Comparison of ENCODE assay signal across 8 cellular contexts in the genomic region with DNA sequence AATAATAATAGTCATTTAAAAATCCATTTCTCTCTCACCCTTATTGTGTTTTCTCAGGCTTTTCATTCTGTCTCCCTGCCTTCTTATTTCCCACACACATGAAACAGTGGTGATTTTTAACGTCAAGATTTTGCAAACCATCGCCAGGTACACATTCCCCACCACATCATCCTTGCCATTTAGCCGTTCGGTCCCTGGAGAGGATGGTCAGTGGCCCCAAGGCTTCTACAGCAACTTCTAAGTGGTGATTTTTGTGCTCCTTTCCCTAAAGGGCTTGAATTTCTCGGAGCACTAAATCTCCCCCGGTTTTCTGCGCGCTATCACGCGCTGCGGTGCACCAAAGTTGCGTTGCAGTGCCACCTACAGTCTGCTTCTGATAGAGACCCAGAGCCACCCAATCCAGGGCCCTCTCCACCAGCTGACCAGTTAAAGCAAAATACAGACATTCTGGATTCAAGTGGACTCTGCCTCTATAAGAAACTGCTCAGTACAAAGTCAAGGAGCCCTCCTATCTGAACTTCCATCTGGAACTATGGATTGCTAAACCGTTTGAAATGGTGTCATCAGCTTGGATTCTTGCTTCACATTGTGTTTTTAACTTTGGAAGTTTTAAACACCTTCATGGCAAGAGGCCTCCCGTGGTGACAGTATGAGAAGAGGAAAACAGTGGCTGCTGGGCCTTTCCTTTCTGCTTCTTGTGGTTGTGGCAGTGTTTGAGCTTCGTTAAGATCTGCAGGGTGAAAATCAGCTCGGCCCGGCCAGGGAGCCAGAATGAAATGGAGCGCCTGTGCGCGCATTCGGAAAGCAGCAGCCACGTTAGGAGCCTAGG.
DNase-seq lines count a peak whose midpoint lies in the region; ATAC-seq, FAIRE-seq and TF ChIP-seq lines count a peak whose summit lies in the region.

No MANE protein-coding gene starts in this region.

- POLR2A ChIA-PET in HepG2 (lab: Yijun Ruan, JAX) = no interaction called here

- peak overlapping the region; percentile 7; the same call in 1 of the 2 replicates for H3K4me2 ChIP-seq in HepG2 (ENCODE audit: low read depth, low read length)

- H3K27ac Mint-ChIP-seq in chondrocyte (ENCODE audit: unreplicated experiment) = no peak overlapping the region

- TF ChIP-seq CTCF in chondrocyte (IDR thresholded peaks at IDR 0.05) (peak; percentile 93), HepG2 (CRISPR knock-in tag; IDR thresholded peaks at IDR 0.05) (peak; percentile 98)

- peak; percentile 97 for TF ChIP-seq RAD21 in HepG2 (CRISPR knock-in tag; IDR thresholded peaks at IDR 0.05)

- no peaks in the 10 kb centered on the region for H3K9me3 ChIP-seq in HepG2 (ENCODE audit: low read length)

- ATAC-seq in GM18505 (IDR thresholded peaks at IDR 0.05; ENCODE audit: unreplicated experiment) (peak; percentile 87), HG02973 (IDR thresholded peaks at IDR 0.05; ENCODE audit: unreplicated experiment) (peak; percentile 95), HepG2 (peak; percentile 99)

- DNase-seq in NCI-H2171 (lab: John Stamatoyannopoulos, UW) = peak; percentile 45
- peak; percentile 17 for DNase-seq in activated CD4-positive, alpha-beta T cell treated with anti-CD3 and anti-CD28 coated beads for 1 hour
- DNase-seq in chondrocyte (ENCODE audit: low spot score) = no peak
- peak; percentile 72 for DNase-seq in HepG2 (ENCODE audit: low spot score)
- peak; percentile 43 to 58 for DNase-seq in stimulated activated CD4-positive, alpha-beta T cell treated with anti-CD3 and anti-CD28 coated beads, Interleukin-4, amount 100 ng/mL, for 48 hours (ENCODE audit: low read depth in 2 of 2)

- H3K27me3 ChIP-seq in ACC112 (ENCODE audit: insufficient read depth, low read length) (peaks cover 36% of the 10 kb centered on the region), HepG2 (ENCODE audit: control insufficient read depth in 1 of 2, insufficient read depth in 2 of 2, low read length in 2 of 2) (peaks cover 0 to 5% of the 10 kb centered on the region in 2 experiments; a peak in 1 of 5 replicates)

- no peaks in the 10 kb centered on the region for H4K20me1 ChIP-seq in HepG2 (ENCODE audit: insufficient read depth, low read length)

- H3K4me1 ChIP-seq in ACC112 (ENCODE audit: control insufficient read depth, insufficient read depth, low read length, unreplicated experiment) = no peaks in the 10 kb centered on the region
- H3K4me1 ChIP-seq in HepG2 (ENCODE audit: insufficient read depth, low read length) = peaks cover 8% of the 10 kb centered on the region; the same call in 1 of the 2 replicates

- H3K36me3 Mint-ChIP-seq in chondrocyte (ENCODE audit: low read depth) = peaks cover 2% of the 10 kb centered on the region

- intact Hi-C loops in HepG2 (cut with micrococcal nuclease; ENCODE audit: unreplicated experiment) = loop anchor here (1.0 to 5.0 kb wide), 9 partner anchors 89 to 1652 kb away; no protein-coding TSS in a partner anchor

- in situ Hi-C loops in HepG2 (cut with HindIII; ENCODE audit: extremely low pct_ligation_motif_present, low pct_unique_long_range_greater_than_20kb) = loop anchor here (5.0 kb wide), 2 partner anchors 91 to 391 kb away; no protein-coding TSS in a partner anchor

- FAIRE-seq in HepG2 (lab: Jason Lieb, UNC) = peak; percentile 99

- H3K4me3 ChIP-seq in ACC112 (ENCODE audit: low read depth, low read length) (no peak overlapping the region), HepG2 (replicated peaks in 1 of 3; ENCODE audit: insufficient read depth in 1 of 3, low read depth in 2 of 3, low read length in 3 of 3) (no peak overlapping the region)

- CTCF ChIA-PET in HepG2 (lab: Yijun Ruan, JAX; ENCODE audit: low intra/inter-chr PET ratio, low total read pairs) = interaction anchor here (0.7 to 3.9 kb wide), 9 partner anchors 129 to 1652 kb away, joined by 3 to 63 read pairs (median 5); no protein-coding TSS in a partner anchor

- no peak for TF ChIP-seq EP300 in HepG2 (IDR thresholded peaks at IDR 0.05; ENCODE audit: low read depth in 2 of 2, low read length in 2 of 2)
- no peak for TF ChIP-seq EP300 in HepG2 (CRISPR knock-in tag; IDR thresholded peaks at IDR 0.05; ENCODE audit: borderline replicate concordance)

- H2AFZ ChIP-seq in ACC112 (ENCODE audit: low read length, unreplicated experiment) (peak overlapping the region; percentile 43), HepG2 (ENCODE audit: low read length) (peak overlapping the region; percentile 48)

- H3K27ac ChIP-seq in ACC112 (ENCODE audit: low read depth, low read length) (no peak overlapping the region), HepG2 (ENCODE audit: extremely low read length, insufficient read depth, low read length) (no peak overlapping the region)

- peaks cover 3% of the 10 kb centered on the region for H3K9me3 Mint-ChIP-seq in chondrocyte (ENCODE audit: low read depth)

- no TSS peak for BruUV-seq in HepG2 (replicated peaks; lab: Mats Ljungman, UMichigan)

- peak overlapping the region; percentile 14 for H3K4me3 Mint-ChIP-seq in chondrocyte (ENCODE audit: unreplicated experiment)

- TF ChIP-seq POLR2A in GM18505 (IDR thresholded peaks at IDR 0.05; ENCODE audit: borderline replicate concordance, extremely low read depth, insufficient read depth, insufficient read length) (no peak), HepG2 (IDR thresholded peaks at IDR 0.05; ENCODE audit: insufficient read depth in 1 of 2, low read depth in 2 of 2, low read length in 2 of 2) (no peak)

- no peak overlapping the region for H3K9ac ChIP-seq in HepG2 (ENCODE audit: insufficient read depth, low read depth, low read length)

- no peaks in the 10 kb centered on the region for H3K27me3 Mint-ChIP-seq in chondrocyte (ENCODE audit: low read depth)

- WGBS in HepG2 (ENCODE audit: low lambda C conversion rate) = 31% methylated on average over 22 of the region's 22 CpGs

- no peaks in the 10 kb centered on the region for H3K36me3 ChIP-seq in ACC112 (ENCODE audit: insufficient read depth, low read length)
- H3K36me3 ChIP-seq in HepG2 (replicated peaks in 1 of 2; ENCODE audit: control insufficient read depth in 1 of 2, insufficient read depth in 2 of 2, low read length in 2 of 2) = no peaks in the 10 kb centered on the region

- H3K4me1 Mint-ChIP-seq in chondrocyte (ENCODE audit: low read depth) = peaks cover 24% of the 10 kb centered on the region

- no peaks in the 10 kb centered on the region for H3K79me2 ChIP-seq in ACC112 (ENCODE audit: control insufficient read depth, insufficient read depth, low read length, unreplicated experiment)
- H3K79me2 ChIP-seq in HepG2 (ENCODE audit: insufficient read depth, low read length) = no peaks in the 10 kb centered on the region

TF ChIP-seq in HepG2, 621 proteins besides CTCF, POLR2A, EP300 and RAD21 (continues in another document):
- TF ChIP-seq CC2D1A (CRISPR knock-in tag; IDR thresholded peaks at IDR 0.05) = 0 out of 2 replicates have a peak, but pooled peaks have one; percentile 88
- TF ChIP-seq SIN3B (IDR thresholded peaks at IDR 0.05; ENCODE audit: low read length) = no peak
- TF ChIP-seq ZNF496 (CRISPR knock-in tag; IDR thresholded peaks at IDR 0.05; ENCODE audit: insufficient replicate concordance) = no peak
- no peak for TF ChIP-seq ZMYM2 (CRISPR knock-in tag; IDR thresholded peaks at IDR 0.05)
- TF ChIP-seq MAF1 (CRISPR knock-in tag; IDR thresholded peaks at IDR 0.05; ENCODE audit: borderline replicate concordance) = no peak
- TF ChIP-seq ZSCAN30 (CRISPR knock-in tag; IDR thresholded peaks at IDR 0.05) = no peak
- TF ChIP-seq, protein P1, sequence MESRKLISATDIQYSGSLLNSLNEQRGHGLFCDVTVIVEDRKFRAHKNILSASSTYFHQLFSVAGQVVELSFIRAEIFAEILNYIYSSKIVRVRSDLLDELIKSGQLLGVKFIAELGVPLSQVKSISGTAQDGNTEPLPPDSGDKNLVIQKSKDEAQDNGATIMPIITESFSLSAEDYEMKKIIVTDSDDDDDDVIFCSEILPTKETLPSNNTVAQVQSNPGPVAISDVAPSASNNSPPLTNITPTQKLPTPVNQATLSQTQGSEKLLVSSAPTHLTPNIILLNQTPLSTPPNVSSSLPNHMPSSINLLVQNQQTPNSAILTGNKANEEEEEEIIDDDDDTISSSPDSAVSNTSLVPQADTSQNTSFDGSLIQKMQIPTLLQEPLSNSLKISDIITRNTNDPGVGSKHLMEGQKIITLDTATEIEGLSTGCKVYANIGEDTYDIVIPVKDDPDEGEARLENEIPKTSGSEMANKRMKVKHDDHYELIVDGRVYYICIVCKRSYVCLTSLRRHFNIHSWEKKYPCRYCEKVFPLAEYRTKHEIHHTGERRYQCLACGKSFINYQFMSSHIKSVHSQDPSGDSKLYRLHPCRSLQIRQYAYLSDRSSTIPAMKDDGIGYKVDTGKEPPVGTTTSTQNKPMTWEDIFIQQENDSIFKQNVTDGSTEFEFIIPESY (CRISPR knock-in tag; IDR thresholded peaks at IDR 0.05) = no peak
- peak; percentile 67; the same call in 1 of the 2 replicates for TF ChIP-seq MIER3 (CRISPR knock-in tag; IDR thresholded peaks at IDR 0.05; ENCODE audit: borderline replicate concordance)
- TF ChIP-seq ZNF747 (CRISPR knock-in tag; IDR thresholded peaks at IDR 0.05; ENCODE audit: borderline replicate concordance) = no peak
- TF ChIP-seq, protein P2, sequence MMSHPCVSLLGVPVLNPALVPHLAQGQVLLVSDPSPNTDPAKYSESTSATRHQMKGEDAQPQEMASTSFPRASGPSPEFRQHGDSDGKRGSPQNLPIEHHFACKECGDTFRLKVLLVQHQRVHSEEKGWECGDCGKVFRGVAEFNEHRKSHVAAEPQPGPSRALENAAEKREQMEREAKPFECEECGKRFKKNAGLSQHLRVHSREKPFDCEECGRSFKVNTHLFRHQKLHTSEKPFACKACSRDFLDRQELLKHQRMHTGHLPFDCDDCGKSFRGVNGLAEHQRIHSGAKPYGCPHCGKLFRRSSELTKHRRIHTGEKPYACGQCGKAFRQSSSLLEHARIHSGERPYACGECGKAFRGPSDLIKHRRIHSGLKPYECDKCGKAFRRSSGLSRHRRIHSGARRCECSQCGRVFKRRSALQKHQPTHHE (CRISPR knock-in tag; IDR thresholded peaks at IDR 0.05; ENCODE audit: borderline replicate concordance) = no peak
- no peak for TF ChIP-seq NFIB (CRISPR knock-in tag; IDR thresholded peaks at IDR 0.05; ENCODE audit: borderline replicate concordance)
- no peak for TF ChIP-seq HNRNPUL1 (IDR thresholded peaks at IDR 0.05; ENCODE audit: low read depth, low read length)
- TF ChIP-seq NR1H2 (CRISPR knock-in tag; IDR thresholded peaks at IDR 0.05; ENCODE audit: borderline replicate concordance, low read depth) = no peak
- TF ChIP-seq SIX1 (CRISPR knock-in tag; IDR thresholded peaks at IDR 0.05; ENCODE audit: borderline replicate concordance) = peak; percentile 54; the same call in 1 of the 2 replicates
